ENCODE assay signal across 34 cellular contexts in genomic region chr22:38834991-38835390, GRCh38.
"Had no signal": no experiment of that assay in that cellular context is flagged by ENCODE, and none has a peak within 500 bp of the region (broad histone marks: within the 10 kb centered on the region; RNA-seq: fewer than 3 reads in every experiment).

No MANE protein-coding gene starts in this region.

- FAIRE-seq: bronchial epithelial cell, RCC 7860 had no signal

- H3K27ac ChIP-seq: PC-9, RWPE1, VCaP had no signal

- H3K36me3 ChIP-seq: MG63 had no signal

- H3K4me3 Mint-ChIP-seq: activated CD8-positive, alpha-beta T cell treated with anti-CD3 and anti-CD28 coated beads, Interleukin-2, amount 10 ng/mL, durations not matched to agents 7 days and 5 days; activated naive CD4-positive, alpha-beta T cell treated with anti-CD3 and anti-CD28 coated beads, Interleukin-2, amount 50 U/mL, for 24 hours; activated naive CD8-positive, alpha-beta T cell treated with anti-CD3 and anti-CD28 coated beads, Interleukin-2, amount 10 ng/mL, durations not matched to agents 7 days and 5 days; activated T-cell treated with anti-CD3 and anti-CD28 coated beads, Interleukin-2, amount 50 U/mL, for 24 hours had no signal

- H3K27me3 ChIP-seq: MG63 had no signal

- H3K27me3 Mint-ChIP-seq: activated naive CD4-positive, alpha-beta T cell treated with anti-CD3 and anti-CD28 coated beads, Interleukin-2, amount 50 U/mL, for 24 hours; activated T-cell treated with anti-CD3 and anti-CD28 coated beads, Interleukin-2, amount 50 U/mL, for 24 hours had no signal

- H3K4me2 ChIP-seq: PC-9 had no signal

- H3K9me3 ChIP-seq: MG63 had no signal

- H3K4me1 Mint-ChIP-seq: activated naive CD8-positive, alpha-beta T cell treated with anti-CD3 and anti-CD28 coated beads, Interleukin-2, amount 10 ng/mL, durations not matched to agents 7 days and 5 days had no signal

- H2AFZ ChIP-seq: PC-9 had no signal

- DNase-seq: activated CD4-positive, alpha-beta T cell treated with anti-CD3 and anti-CD28 coated beads for 1 hour; activated CD4-positive, alpha-beta T cell treated with anti-CD3 and anti-CD28 coated beads for 48 hours; activated CD4-positive, CD25-positive, alpha-beta regulatory T cell; activated CD8-positive, alpha-beta T cell treated with anti-CD3 and anti-CD28 coated beads, Interleukin-2, amount 10 ng/mL, durations not matched to agents 7 days and 5 days; activated gamma-delta T cell; activated naive CD4-positive, alpha-beta T cell treated with Interleukin-2 at 50 U/mL for 16 hours; activated naive CD8-positive, alpha-beta T cell treated with anti-CD3 and anti-CD28 coated beads, Interleukin-2, amount 10 ng/mL, durations not matched to agents 7 days and 5 days; activated T-cell treated with anti-CD3 and anti-CD28 coated beads, Interleukin-2, amount 50 U/mL, for 24 hours; central memory CD4-positive, alpha-beta T cell; Kasumi-1; KG1; MG63; MV-4-11; NCI-H1092; NCI-H1436 treated with DMSO at 0.1 percent for 48 hours; NCI-H1694 treated with DMSO at 0.1 percent for 48 hours; NCI-H2081; NCI-H2171 treated with DMSO at 0.1 percent for 48 hours; NCI-H2227 treated with DMSO at 0.1 percent for 48 hours; NCI-H510A treated with DMSO at 0.1 percent for 48 hours; NCI-H526 treated with DMSO at 0.1 percent for 48 hours; PC-9; Right ventricle myocardium superior; SW 1271; T-helper 1 cell; T-helper 2 cell; T-helper 9 cell had no signal

- H3K36me3 Mint-ChIP-seq: activated naive CD4-positive, alpha-beta T cell treated with anti-CD3 and anti-CD28 coated beads, Interleukin-2, amount 50 U/mL, for 24 hours; activated naive CD8-positive, alpha-beta T cell treated with anti-CD3 and anti-CD28 coated beads, Interleukin-2, amount 10 ng/mL, durations not matched to agents 7 days and 5 days; brain had no signal

- ATAC-seq: activated CD8-positive, alpha-beta T cell treated with anti-CD3 and anti-CD28 coated beads, Interleukin-2, amount 10 ng/mL, durations not matched to agents 7 days and 5 days had no signal

- H3K9me3 Mint-ChIP-seq: activated naive CD4-positive, alpha-beta T cell treated with anti-CD3 and anti-CD28 coated beads, Interleukin-2, amount 50 U/mL, for 24 hours; activated naive CD8-positive, alpha-beta T cell treated with anti-CD3 and anti-CD28 coated beads, Interleukin-2, amount 10 ng/mL, durations not matched to agents 7 days and 5 days; activated T-cell treated with anti-CD3 and anti-CD28 coated beads, Interleukin-2, amount 50 U/mL, for 24 hours; activated T-helper 2 cell treated with anti-CD3 and anti-CD28 coated beads, Interferon-gamma antibody, Interleukin-2, Interleukin-4, amounts not matched to agents 10 μg/mL and 5 μg/mL and 100 μg/mL, durations not matched to agents 14 hours and 24 hours and 36 hours had no signal

- H3K27ac Mint-ChIP-seq: activated CD8-positive, alpha-beta T cell treated with anti-CD3 and anti-CD28 coated beads, Interleukin-2, amount 10 ng/mL, durations not matched to agents 7 days and 5 days; activated naive CD4-positive, alpha-beta T cell treated with anti-CD3 and anti-CD28 coated beads, Interleukin-2, amount 50 U/mL, for 24 hours; activated naive CD8-positive, alpha-beta T cell treated with anti-CD3 and anti-CD28 coated beads, Interleukin-2, amount 10 ng/mL, durations not matched to agents 7 days and 5 days; activated T-cell treated with anti-CD3 and anti-CD28 coated beads, Interleukin-2, amount 50 U/mL, for 24 hours; activated T-helper 2 cell treated with anti-CD3 and anti-CD28 coated beads, Interferon-gamma antibody, Interleukin-2, Interleukin-4, amounts not matched to agents 10 μg/mL and 5 μg/mL and 100 μg/mL, durations not matched to agents 14 hours and 24 hours and 36 hours had no signal

- H3K4me3 ChIP-seq: MG63, PC-9 had no signal
